In genomic region chrX:15673970-15674369, GRCh38 we compare ENCODE assay signal across 1 cellular context.
TF ChIP-seq lines count a peak whose summit lies in the region.

No MANE protein-coding gene starts in this region.

TF ChIP-seq in GM12878, 131 proteins besides CTCF, POLR2A, EP300 and RAD21 (continued from another document):
- no peak for TF ChIP-seq ZBTB40 (IDR thresholded peaks at IDR 0.05; ENCODE audit: borderline replicate concordance)
TF ChIP-seq in GM12878: peak in this region for 2.
